In the genomic region with DNA sequence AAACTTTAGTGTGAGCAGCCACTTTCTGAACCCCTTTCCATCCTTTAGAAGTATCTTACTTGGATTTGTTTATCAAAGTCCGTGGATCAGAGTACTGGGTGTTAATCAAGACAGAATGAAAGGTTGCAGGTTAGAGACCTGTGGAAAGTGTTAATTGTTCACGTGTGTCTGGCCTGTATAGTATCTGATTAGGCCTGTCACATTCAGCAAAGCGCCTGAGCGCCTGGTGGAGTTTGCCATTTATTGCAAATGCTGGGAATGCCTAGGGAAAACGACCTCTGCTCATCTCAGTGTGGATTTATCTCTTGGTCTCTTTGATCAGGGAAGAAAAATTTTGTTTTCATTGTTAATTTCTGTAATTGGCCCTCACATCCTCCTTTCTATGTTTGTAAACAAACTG, we compare ENCODE assay signal across 1 cellular context.
TF ChIP-seq lines count a peak whose summit lies in the region.

No MANE protein-coding gene starts in this region.

TF ChIP-seq in neural cell, 6 proteins besides CTCF, POLR2A, EP300 and RAD21 (continued from another document):
- TF ChIP-seq REST (IDR thresholded peaks at IDR 0.05; ENCODE audit: borderline replicate concordance) (no peak), POLR2AphosphoS5 (IDR thresholded peaks at IDR 0.05) (no peak)
